In the genomic region with DNA sequence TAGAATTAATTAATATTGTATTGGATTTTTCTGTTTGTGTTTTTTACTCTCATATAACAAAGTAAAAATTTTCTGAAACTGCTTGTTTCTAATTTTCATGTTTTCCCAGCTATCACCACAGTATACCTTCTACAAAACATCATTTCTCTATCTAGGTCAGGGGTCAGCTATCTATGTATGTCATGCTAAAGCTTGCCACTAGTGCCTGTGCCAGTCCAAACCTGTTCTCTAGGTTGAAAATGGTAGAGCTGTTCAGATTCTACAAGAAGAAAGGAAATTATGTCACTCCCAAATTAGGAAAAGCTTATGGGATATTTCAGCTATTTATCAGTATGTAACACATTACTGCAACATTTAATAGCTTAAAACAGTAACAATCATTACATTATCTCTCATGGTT, we compare ENCODE assay signal across 30 cellular contexts. TPM values are rescaled to one million over a fixed set of nuclear protein-coding genes. Genes with fewer than 3 reads are reported as not detected.
"Had no signal": no experiment of that assay in that cellular context is flagged by ENCODE, and none has a peak within 500 bp of the region (broad histone marks: within the 10 kb centered on the region; RNA-seq: fewer than 3 reads in every experiment).

No MANE protein-coding gene starts in this region.

- DNase-seq: activated CD4-positive, alpha-beta T cell treated with anti-CD3 and anti-CD28 coated beads for 48 hours; activated CD4-positive, alpha-beta T cell treated with anti-CD3 and anti-CD28 coated beads, Interleukin-2, amount 50 U/mL, for 48 hours; activated CD8-positive, alpha-beta memory T cell treated with anti-CD3 and anti-CD28 coated beads for 24 hours; activated effector memory CD4-positive, alpha-beta T cell treated with anti-CD3 and anti-CD28 coated beads, Interleukin-2, amount 50 U/mL, for 16 hours; activated naive CD4-positive, alpha-beta T cell treated with anti-CD3 and anti-CD28 coated beads for 36 hours; activated naive CD8-positive, alpha-beta T cell treated with anti-CD3 and anti-CD28 coated beads, Interleukin-2, amount 10 ng/mL, durations not matched to agents 7 days and 5 days; amniotic stem cell; central memory CD4-positive, alpha-beta T cell; gastrocnemius medialis; islet precursor cell; left colon; midbrain; naive thymus-derived CD4-positive, alpha-beta T cell; nucleus accumbens; pancreas; retina; stimulated activated CD4-positive, alpha-beta T cell treated with anti-CD3 and anti-CD28 coated beads, Interleukin-4, amount 100 ng/mL, for 24 hours; T-helper 1 cell; trophoblast cell; uterus; WERI-Rb-1 had no signal

- H3K27me3 ChIP-seq: gastrocnemius medialis, hepatocyte, pancreas, uterus had no signal

- H3K4me2 ChIP-seq: hepatocyte had no signal

- ATAC-seq: activated CD4-positive, CD25-positive, alpha-beta regulatory T cell treated with anti-CD3 and anti-CD28 coated beads, Interleukin-2, amount 50 U/mL, for 24 hours; gastrocnemius medialis; left colon; naive thymus-derived CD4-positive, alpha-beta T cell; pancreas; sciatic nerve; stimulated activated effector memory CD8-positive, alpha-beta T cell treated with anti-CD3 and anti-CD28 coated beads, Interleukin-12 subunit alpha, Interleukin-12 subunit beta, amount 100 ng/mL, for 72 hours had no signal

- H3K4me1 ChIP-seq: prostate gland, uterus had no signal

- H3K79me2 ChIP-seq: hepatocyte had no signal

- H3K4me3 ChIP-seq: gastrocnemius medialis, hepatocyte, pancreas, prostate gland, skin epidermis, thoracic aorta, uterus had no signal

- H3K9me3 ChIP-seq: gastrocnemius medialis, pancreas, prostate gland, thoracic aorta, uterus had no signal

- H3K36me3 ChIP-seq: gastrocnemius medialis, pancreas, prostate gland, thoracic aorta, uterus, WERI-Rb-1 had no signal

- H2AFZ ChIP-seq: hepatocyte had no signal

- H3K27ac ChIP-seq: epithelial cell of prostate, gastrocnemius medialis, hepatocyte, pancreas, prostate gland, skin epidermis, thoracic aorta, uterus, WERI-Rb-1 had no signal

RNA-seq across cellular contexts. Expression of a gene that starts 5.8 kb away (rescaled TPM):
- total RNA-seq: activated naive CD4-positive, alpha-beta T cell treated with anti-CD3 and anti-CD28 coated beads for 36 hours; activated T-helper 1 cell treated with anti-CD3 and anti-CD28 coated beads, Interleukin-12 subunit alpha, Interleukin-12 subunit beta, Interleukin-2, Interleukin-4 antibody, amounts not matched to agents 30 ng/mL and 10 ng/mL and 1 ng/mL, durations not matched to agents 14 hours and 24 hours and 36 hours had no signal
- polyA plus RNA-seq: naive thymus-derived CD4-positive, alpha-beta T cell had no signal
